Comparison of ENCODE assay signal across 8 cellular contexts in genomic region chr7:2555121-2556052, GRCh38. TPM values are rescaled to one million over a fixed set of nuclear protein-coding genes. Genes with fewer than 3 reads are reported as not detected.
DNase-seq lines count a peak whose midpoint lies in the region; ATAC-seq and TF ChIP-seq lines count a peak whose summit lies in the region.

Gene BRAT1, minus strand, starts transcription at chr7:2555524. Its CDS starts 1,093 bp downstream, at chr7:2554431.

- H3K36me3 ChIP-seq in osteoblast (ENCODE audit: insufficient read depth, low read length) (peaks cover 5% of the 10 kb centered on the region), thoracic aorta (peaks cover 4% of the 10 kb centered on the region)

- H3K36me3 Mint-ChIP-seq in activated naive CD4-positive, alpha-beta T cell treated with anti-CD3 and anti-CD28 coated beads, Interleukin-2, amount 50 U/mL, for 72 hours = peaks cover 9 to 14% of the 10 kb centered on the region in 2 donors

- peak within 1 kb of the TSS; percentile 92 to 93 for H3K27ac Mint-ChIP-seq in activated naive CD4-positive, alpha-beta T cell treated with anti-CD3 and anti-CD28 coated beads, Interleukin-2, amount 50 U/mL, for 72 hours

- peak; percentile 42 for TF ChIP-seq CTCF in GM10266 (IDR thresholded peaks at IDR 0.05; ENCODE audit: control insufficient read depth, insufficient read depth, low read depth, missing control alignments)
- peak; percentile 41 for TF ChIP-seq CTCF in osteoblast (IDR thresholded peaks at IDR 0.05; ENCODE audit: extremely low read depth, low read depth, low read length)
- TF ChIP-seq CTCF in thoracic aorta (IDR thresholded peaks at IDR 0.05) = peak; percentile 51

- H3K4me2 ChIP-seq in osteoblast (ENCODE audit: insufficient read depth, low read length) = peak within 1 kb of the TSS; percentile 95

- H3K27ac ChIP-seq in osteoblast (ENCODE audit: low read depth, low read length) (peak within 1 kb of the TSS; percentile 97), thoracic aorta (peak within 1 kb of the TSS; percentile 99)

- peak within 1 kb of the TSS; percentile 98 for H2AFZ ChIP-seq in osteoblast (ENCODE audit: low read length)

- H4K20me1 ChIP-seq in osteoblast (ENCODE audit: insufficient read depth, low read length) = peaks cover 8% of the 10 kb centered on the region

- peak within 1 kb of the TSS; percentile 93 for H3K4me3 ChIP-seq in osteoblast (ENCODE audit: insufficient read depth, low read length)
- H3K4me3 ChIP-seq in thoracic aorta = peak within 1 kb of the TSS; percentile 100

- peaks cover 28% of the 10 kb centered on the region for H3K79me2 ChIP-seq in osteoblast (ENCODE audit: insufficient read depth, low read length)

- H3K4me1 ChIP-seq in osteoblast (ENCODE audit: insufficient read depth, low read length) = peaks cover 19% of the 10 kb centered on the region
- peaks cover 24 to 40% of the 10 kb centered on the region in 2 donors for H3K4me1 ChIP-seq in thoracic aorta (ENCODE audit: control insufficient read depth in 1 of 2, low read depth in 2 of 2)

- no peaks in the 10 kb centered on the region for H3K9me3 Mint-ChIP-seq in activated naive CD4-positive, alpha-beta T cell treated with anti-CD3 and anti-CD28 coated beads, Interleukin-2, amount 50 U/mL, for 72 hours

- ATAC-seq in HG02588 (IDR thresholded peaks at IDR 0.05; ENCODE audit: unreplicated experiment) (peak; percentile 66), SK-N-SH treated with all-trans-retinoic acid at 6 μM for 48 hours (peak; percentile 92), thoracic aorta (ENCODE audit: insufficient number of reproducible peaks, low FRiP score, low read depth) (peak; percentile 84)
- peak; percentile 87 to 89 for ATAC-seq in activated naive CD4-positive, alpha-beta T cell treated with anti-CD3 and anti-CD28 coated beads, Interleukin-2, amount 50 U/mL, for 72 hours

- peak; percentile 99 for DNase-seq in GM10266 (ENCODE audit: extremely low spot score)
- DNase-seq in NCI-H1092 (lab: John Stamatoyannopoulos, UW) = peak; percentile 94
- DNase-seq in activated naive CD4-positive, alpha-beta T cell treated with anti-CD3 and anti-CD28 coated beads, Interleukin-2, amount 50 U/mL, for 72 hours (ENCODE audit: low spot score in 2 of 2) = peak; percentile 90 to 92
- DNase-seq in glomerular visceral epithelial cell (ENCODE audit: extremely low spot score) = peak; percentile 93
- peak; percentile 99 for DNase-seq in osteoblast (ENCODE audit: insufficient read length, low spot score, missing footprints)
- peak; percentile 94 for DNase-seq in thoracic aorta (ENCODE audit: low spot score)

- no peaks in the 10 kb centered on the region for H3K9me3 ChIP-seq in osteoblast (ENCODE audit: low read depth, low read length)
- no peaks in the 10 kb centered on the region for H3K9me3 ChIP-seq in thoracic aorta

- H3K27me3 ChIP-seq in osteoblast (ENCODE audit: insufficient read depth, low read length) (no peaks in the 10 kb centered on the region), thoracic aorta (replicated peaks; ENCODE audit: insufficient read depth) (no peaks in the 10 kb centered on the region)

TF ChIP-seq in SK-N-SH treated with all-trans-retinoic acid at 6 μM for 48 hours, 23 proteins besides CTCF, POLR2A, EP300 and RAD21:
- TF ChIP-seq TCF4 (CRISPR knock-in tag; IDR thresholded peaks at IDR 0.05; ENCODE audit: borderline replicate concordance) (no peak), ZNF8 (CRISPR knock-in tag; IDR thresholded peaks at IDR 0.05) (no peak), ZC3H10 (CRISPR knock-in tag; IDR thresholded peaks at IDR 0.05) (no peak), PPARA (CRISPR knock-in tag; IDR thresholded peaks at IDR 0.05; ENCODE audit: borderline replicate concordance) (no peak), ARNTL (CRISPR knock-in tag; IDR thresholded peaks at IDR 0.05; ENCODE audit: borderline replicate concordance, low read depth) (no peak), CSDC2 (CRISPR knock-in tag; IDR thresholded peaks at IDR 0.05) (no peak), TOX (CRISPR knock-in tag; IDR thresholded peaks at IDR 0.05; ENCODE audit: borderline replicate concordance) (no peak), OSR1 (CRISPR knock-in tag; IDR thresholded peaks at IDR 0.05) (no peak), SNAI2 (CRISPR knock-in tag; IDR thresholded peaks at IDR 0.05) (no peak), ZFP3 (CRISPR knock-in tag; IDR thresholded peaks at IDR 0.05) (no peak), PATZ1 (CRISPR knock-in tag; IDR thresholded peaks at IDR 0.05; ENCODE audit: borderline replicate concordance) (no peak), ESRRG (CRISPR knock-in tag; IDR thresholded peaks at IDR 0.05) (no peak), ZNF70 (CRISPR knock-in tag; IDR thresholded peaks at IDR 0.05) (no peak)
- TF ChIP-seq, protein P1, sequence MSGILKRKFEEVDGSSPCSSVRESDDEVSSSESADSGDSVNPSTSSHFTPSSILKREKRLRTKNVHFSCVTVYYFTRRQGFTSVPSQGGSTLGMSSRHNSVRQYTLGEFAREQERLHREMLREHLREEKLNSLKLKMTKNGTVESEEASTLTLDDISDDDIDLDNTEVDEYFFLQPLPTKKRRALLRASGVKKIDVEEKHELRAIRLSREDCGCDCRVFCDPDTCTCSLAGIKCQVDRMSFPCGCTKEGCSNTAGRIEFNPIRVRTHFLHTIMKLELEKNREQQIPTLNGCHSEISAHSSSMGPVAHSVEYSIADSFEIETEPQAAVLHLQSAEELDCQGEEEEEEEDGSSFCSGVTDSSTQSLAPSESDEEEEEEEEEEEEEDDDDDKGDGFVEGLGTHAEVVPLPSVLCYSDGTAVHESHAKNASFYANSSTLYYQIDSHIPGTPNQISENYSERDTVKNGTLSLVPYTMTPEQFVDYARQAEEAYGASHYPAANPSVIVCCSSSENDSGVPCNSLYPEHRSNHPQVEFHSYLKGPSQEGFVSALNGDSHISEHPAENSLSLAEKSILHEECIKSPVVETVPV (CRISPR knock-in tag; IDR thresholded peaks at IDR 0.05) = no peak

RNA-seq across cellular contexts. Expression of gene BRAT1, which starts in this region (rescaled TPM):
- 10 to 100 TPM; 26.5 to 37.5 TPM for total RNA-seq in activated naive CD4-positive, alpha-beta T cell treated with anti-CD3 and anti-CD28 coated beads, Interleukin-2, amount 50 U/mL, for 72 hours
- total RNA-seq in osteoblast (23.9 and 28.2 TPM in 2 replicates), thoracic aorta (10 to 100 TPM; 28.8 to 43.6 TPM)

Comparison
In these comparisons a context has a peak if more than half of its experiments do, and no peak if none do; other contexts are left out.
1. Peak in every context shown above with its lines: DNase-seq, ATAC-seq, H3K4me3 ChIP-seq and H3K27ac ChIP-seq.